In the genomic region with DNA sequence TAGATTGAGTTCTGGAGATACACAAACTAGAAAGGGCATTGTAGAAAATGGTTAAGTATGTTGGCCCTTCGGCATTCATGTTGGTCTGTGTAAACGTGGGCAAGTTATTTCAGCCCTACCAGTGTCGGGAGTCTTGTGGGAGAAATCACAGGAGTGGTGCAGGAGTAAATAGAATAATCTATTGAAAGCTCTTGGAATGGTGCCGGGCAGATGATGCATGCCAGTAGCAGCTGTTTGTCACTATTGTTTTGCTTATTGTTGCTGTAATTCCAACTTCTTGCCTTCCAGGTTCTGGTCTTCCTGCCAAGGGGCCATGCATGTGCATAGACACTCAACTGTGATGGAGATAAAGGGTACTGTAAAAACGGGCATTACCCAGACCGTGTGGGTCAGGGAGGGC, we compare ENCODE assay signal across 13 cellular contexts.
"Had no signal": no experiment of that assay in that cellular context is flagged by ENCODE, and none has a peak within 500 bp of the region (broad histone marks: within the 10 kb centered on the region; RNA-seq: fewer than 3 reads in every experiment).

No MANE protein-coding gene starts in this region.

- DNase-seq: activated naive CD4-positive, alpha-beta T cell treated with anti-CD3 and anti-CD28 coated beads for 36 hours; activated naive CD8-positive, alpha-beta T cell treated with anti-CD3 and anti-CD28 coated beads, Interleukin-2, amount 50 U/mL, for 24 hours; midbrain; naive B cell; stimulated activated CD4-positive, alpha-beta T cell treated with anti-CD3 and anti-CD28 coated beads, Interleukin-12 subunit alpha, Interleukin-12 subunit beta, amount 100 ng/mL, for 4 hours; stimulated activated CD4-positive, alpha-beta T cell treated with anti-CD3 and anti-CD28 coated beads, Interleukin-2, amount 100 ng/mL, for 24 hours; upper lobe of right lung had no signal

- H3K27ac ChIP-seq: ascending aorta, parathyroid adenoma, thoracic aorta, upper lobe of right lung had no signal

- H3K27me3 Mint-ChIP-seq: activated naive CD8-positive, alpha-beta T cell treated with anti-CD3 and anti-CD28 coated beads, Interleukin-2, amount 50 U/mL, for 24 hours; naive B cell had no signal

- H3K27ac Mint-ChIP-seq: activated naive CD4-positive, alpha-beta T cell treated with anti-CD3 and anti-CD28 coated beads for 36 hours; activated naive CD8-positive, alpha-beta T cell treated with anti-CD3 and anti-CD28 coated beads, Interleukin-2, amount 50 U/mL, for 24 hours; activated T-helper 2 cell treated with anti-CD3 and anti-CD28 coated beads, Interferon-gamma antibody, Interleukin-2, Interleukin-4, amounts not matched to agents 10 μg/mL and 5 μg/mL and 100 μg/mL, durations not matched to agents 14 hours and 24 hours and 36 hours; T-helper 2 cell treated with Interferon-gamma antibody and Interleukin-4, amounts not matched to agents 5 μg/mL and 100 μg/mL, for 36 hours had no signal

- ATAC-seq: activated naive CD8-positive, alpha-beta T cell treated with anti-CD3 and anti-CD28 coated beads, Interleukin-2, amount 50 U/mL, for 24 hours; upper lobe of right lung had no signal

- H3K4me3 Mint-ChIP-seq: activated naive CD4-positive, alpha-beta T cell treated with anti-CD3 and anti-CD28 coated beads for 36 hours; activated naive CD8-positive, alpha-beta T cell treated with anti-CD3 and anti-CD28 coated beads, Interleukin-2, amount 50 U/mL, for 24 hours; naive B cell; T-helper 2 cell treated with Interferon-gamma antibody and Interleukin-4, amounts not matched to agents 5 μg/mL and 100 μg/mL, for 36 hours had no signal

- H3K9me3 ChIP-seq: ascending aorta, thoracic aorta, upper lobe of right lung had no signal

- H3K9me3 Mint-ChIP-seq: activated naive CD4-positive, alpha-beta T cell treated with anti-CD3 and anti-CD28 coated beads for 36 hours; activated naive CD8-positive, alpha-beta T cell treated with anti-CD3 and anti-CD28 coated beads, Interleukin-2, amount 50 U/mL, for 24 hours; activated T-helper 2 cell treated with anti-CD3 and anti-CD28 coated beads, Interferon-gamma antibody, Interleukin-2, Interleukin-4, amounts not matched to agents 10 μg/mL and 5 μg/mL and 100 μg/mL, durations not matched to agents 14 hours and 24 hours and 36 hours; naive B cell; T-helper 2 cell treated with Interferon-gamma antibody and Interleukin-4, amounts not matched to agents 5 μg/mL and 100 μg/mL, for 36 hours had no signal

- H3K27me3 ChIP-seq: ascending aorta, upper lobe of right lung had no signal

- H3K4me1 ChIP-seq: ascending aorta, parathyroid adenoma had no signal

- H3K36me3 ChIP-seq: ascending aorta, thoracic aorta, upper lobe of right lung had no signal

- H3K4me3 ChIP-seq: ascending aorta, lung, thoracic aorta, upper lobe of right lung had no signal
